In the genomic region with DNA sequence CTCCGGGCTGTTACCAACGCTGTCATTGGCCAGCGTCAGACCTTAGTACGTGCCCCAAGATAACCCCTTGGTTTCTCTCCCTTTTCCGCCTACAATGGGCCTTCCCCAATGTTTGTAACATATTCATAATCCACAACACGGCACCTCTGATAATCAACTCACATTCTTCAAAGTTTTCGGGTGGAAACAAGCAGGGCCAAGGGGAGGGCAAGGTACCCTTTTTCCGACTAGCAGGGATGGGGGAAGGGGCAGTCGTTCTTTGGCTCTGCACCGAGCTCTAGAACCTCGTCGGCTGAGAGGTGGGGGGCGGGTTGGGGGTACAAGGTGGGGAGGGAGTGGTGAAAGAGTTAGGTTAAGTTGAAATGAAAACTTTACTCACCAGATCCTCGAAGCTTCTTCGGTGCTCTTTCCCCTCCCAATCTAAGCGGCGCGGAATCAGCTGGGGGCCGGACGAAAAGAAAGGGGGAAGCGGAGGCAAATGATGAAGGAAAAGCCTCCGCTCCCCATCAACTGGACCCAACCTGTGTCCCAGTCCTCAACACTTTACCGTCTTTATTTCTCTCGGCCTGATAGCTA, we compare ENCODE assay signal across 8 cellular contexts.
DNase-seq lines count a peak whose midpoint lies in the region; ATAC-seq and TF ChIP-seq lines count a peak whose summit lies in the region.

No MANE protein-coding gene starts in this region.

- ATAC-seq in HG02798 (IDR thresholded peaks at IDR 0.05; ENCODE audit: poor library complexity, unreplicated experiment): peak; percentile 70

- H3K4me3 ChIP-seq in astrocyte of the cerebellum (ENCODE audit: low read depth, low read length) (peak overlapping the region; percentile 58), retinal pigment epithelial cell (ENCODE audit: low read length) (peak overlapping the region; percentile 77)

- in situ Hi-C loops in GM13977 (cut with MboI; ENCODE audit: low pct_unique_long_range_greater_than_20kb, low sequenced_read_pairs, unreplicated experiment) (no loop called here), astrocyte of the cerebellum (cut with HindIII; ENCODE audit: low sequenced_read_pairs) (no loop called here)

- TF ChIP-seq CTCF in GM13977 (IDR thresholded peaks at IDR 0.05; ENCODE audit: extremely low read depth, insufficient read depth, missing control alignments) (no peak), astrocyte of the cerebellum (IDR thresholded peaks at IDR 0.05; ENCODE audit: low read depth, low read length, missing control alignments) (no peak), retinal pigment epithelial cell (conservative IDR thresholded peaks at IDR 0.05; ENCODE audit: low read depth, low read length) (no peak)

- DNase-seq in GM13977 (ENCODE audit: low spot score): peak; percentile 76
- peak; percentile 60 for DNase-seq in NCI-H146 treated with DMSO at 0.1 percent for 48 hours (lab: John Stamatoyannopoulos, UW; ENCODE audit: unreplicated experiment)
- peak; percentile 5 for DNase-seq in T1000 (lab: John Stamatoyannopoulos, UW)
- peak; percentile 38 for DNase-seq in astrocyte of the cerebellum (ENCODE audit: low read depth)
- peak; percentile 66 to 80 for DNase-seq in hippocampal formation (lab: John Stamatoyannopoulos, UW)
- peak; percentile 15 for DNase-seq in retinal pigment epithelial cell (ENCODE audit: low read depth)
- no peak for DNase-seq in HuH-7 (ENCODE audit: low spot score)
